12 cellular contexts compared by ENCODE assay signal in genomic region chr16:87060026-87060986, GRCh38.
DNase-seq lines count a peak whose midpoint lies in the region; ATAC-seq, FAIRE-seq and TF ChIP-seq lines count a peak whose summit lies in the region.
"Had no signal": no experiment of that assay in that cellular context is flagged by ENCODE, and none has a peak within 500 bp of the region (broad histone marks: within the 10 kb centered on the region; RNA-seq: fewer than 3 reads in every experiment).

No MANE protein-coding gene starts in this region.

- 54 to 56% methylated on average over 16 of the region's 16 CpGs for WGBS in GM23248 (ENCODE audit: low coverage in 1 of 2, low lambda C conversion rate in 2 of 2, missing lambda C conversion rate in 2 of 2), 2 experiments
- WGBS in small intestine, 3 donors: 44 to 49% (median 46%) methylated on average over 16 of the region's 16 CpGs
- no CpG with 5 or more reads among the region's 16 CpGs for WGBS in neuronal stem cell (ENCODE audit: extremely low coverage in 2 of 2, insufficient read length in 2 of 2, insufficient replicate concordance in 1 of 2), 2 donors

- H2AK5ac ChIP-seq in neuronal stem cell (ENCODE audit: low read depth, low read length): no peak overlapping the region

- FAIRE-seq in small intestine (lab: Jason Lieb, UNC): no peak
- FAIRE-seq: GM12891 had no signal

- no peak overlapping the region for H4K91ac ChIP-seq in neuronal stem cell (ENCODE audit: low read depth, low read length, poor library complexity)

- no peak overlapping the region for H2BK5ac ChIP-seq in neuronal stem cell (ENCODE audit: low read length)

- H2BK15ac ChIP-seq in neuronal stem cell (ENCODE audit: low read length): no peak overlapping the region

- H4K20me1 ChIP-seq in GM23248 (ENCODE audit: insufficient read depth) (no peaks in the 10 kb centered on the region), PC-3 (ENCODE audit: low read length) (no peaks in the 10 kb centered on the region)

- H3K4me3 ChIP-seq in GM23248 (no peak overlapping the region), PC-3 (ENCODE audit: low read length) (no peak overlapping the region), small intestine (ENCODE audit: low read depth in 1 of 2, low read length in 2 of 2) (no peak overlapping the region), neuronal stem cell (ENCODE audit: low read length in 2 of 2) (no peak overlapping the region)
- H3K4me3 ChIP-seq: uterus had no signal

- POLR2A ChIA-PET in PC-3 (lab: Charles Lee; ENCODE audit: unreplicated experiment): no interaction called here

- no peak overlapping the region for H3K4ac ChIP-seq in neuronal stem cell (ENCODE audit: low read length)

- no peaks in the 10 kb centered on the region for H3K79me1 ChIP-seq in neuronal stem cell (ENCODE audit: low read depth, low read length)

- H3K27ac ChIP-seq in GM23248 (no peak overlapping the region), PC-3 (ENCODE audit: low read length) (no peak overlapping the region), small intestine (ENCODE audit: low read depth in 1 of 2, low read length in 1 of 2) (no peak overlapping the region), neuronal stem cell (replicated peaks; ENCODE audit: low read length) (no peak overlapping the region)
- H3K27ac ChIP-seq: uterus had no signal

- H3K14ac ChIP-seq in neuronal stem cell (ENCODE audit: low read length): no peak overlapping the region

- H3K9me2 ChIP-seq in GM23248 (ENCODE audit: insufficient read depth) (no peaks in the 10 kb centered on the region), PC-3 (replicated peaks; ENCODE audit: low read length) (no peaks in the 10 kb centered on the region)

- H3K79me2 ChIP-seq in GM23248 (ENCODE audit: insufficient read depth): no peaks in the 10 kb centered on the region
- H3K79me2 ChIP-seq in PC-3 (ENCODE audit: low read length): no peaks in the 10 kb centered on the region

- in situ Hi-C loops in GM23248 (cut with MboI): loop anchor here (5.0 kb wide), 1 partner anchor 498 kb away; no protein-coding TSS in a partner anchor

- H2AFZ ChIP-seq in GM23248 (no peak overlapping the region), PC-3 (ENCODE audit: low read length) (no peak overlapping the region), neuronal stem cell (ENCODE audit: low read length) (no peak overlapping the region)

- H3K18ac ChIP-seq in neuronal stem cell (ENCODE audit: low read length): no peak overlapping the region

- CTCF ChIA-PET in PC-3 (lab: Charles Lee): interaction anchor here (0.7 kb wide), 1 partner anchor 537 kb away, joined by 3 read pairs; no protein-coding TSS in a partner anchor

- intact Hi-C loops in PC-3 (cut with micrococcal nuclease): loop anchor here (5.0 kb wide), 1 partner anchor 483 kb away; the partner anchor contains the start of gene FOXL1

- H3F3A ChIP-seq in GM23248 (ENCODE audit: insufficient read depth) (no peaks in the 10 kb centered on the region), PC-3 (ENCODE audit: low read length, unreplicated experiment) (no peaks in the 10 kb centered on the region)

- H3K4me1 ChIP-seq in GM23248 (ENCODE audit: insufficient read depth) (no peaks in the 10 kb centered on the region), PC-3 (ENCODE audit: insufficient read depth, low read length) (peaks cover 7% of the 10 kb centered on the region; the same call in 1 of the 2 replicates), small intestine (ENCODE audit: control insufficient read depth in 2 of 2, insufficient read depth in 1 of 2, low read depth in 1 of 2, low read length in 1 of 2) (no peaks in the 10 kb centered on the region), neuronal stem cell (ENCODE audit: control insufficient read depth in 2 of 2, insufficient read depth in 1 of 2, low read depth in 1 of 2, low read length in 2 of 2) (peaks cover 0 to 3% of the 10 kb centered on the region in 2 donors)
- H3K4me1 ChIP-seq: uterus had no signal

- H3K23ac ChIP-seq in neuronal stem cell (ENCODE audit: low read depth, low read length, poor library complexity): no peak overlapping the region

- TF ChIP-seq CTCF in PC-3 (conservative IDR thresholded peaks at IDR 0.05; ENCODE audit: low read depth, low read length): 0 out of 2 replicates have a peak, but pooled peaks have one; percentile 9

- no peak overlapping the region for H2BK120ac ChIP-seq in neuronal stem cell (ENCODE audit: low read depth, low read length)

- DNase-seq in GM23248 (peak; percentile 16), PC-3 (no peak), fibroblast of the conjunctiva (ENCODE audit: low read depth) (peak; percentile 39), pons (ENCODE audit: low spot score) (peak; percentile 10), DMS53 treated with DMSO at 0.1 percent for 48 hours (lab: John Stamatoyannopoulos, UW; ENCODE audit: unreplicated experiment) (no peak), small intestine (no peak), neuronal stem cell (ENCODE audit: low spot score) (no peak)
- DNase-seq: activated CD8-positive, alpha-beta memory T cell treated with anti-CD3 and anti-CD28 coated beads, Interleukin-2, amount 50 U/mL, for 4 hours; stimulated activated CD4-positive, alpha-beta T cell treated with anti-CD3 and anti-CD28 coated beads, Interleukin-4, amount 100 ng/mL, for 1 hour; uterus had no signal

- no peak overlapping the region for H3K4me2 ChIP-seq in GM23248 (ENCODE audit: unreplicated experiment)
- no peak overlapping the region for H3K4me2 ChIP-seq in PC-3 (ENCODE audit: low read length)
- H3K4me2 ChIP-seq in neuronal stem cell (ENCODE audit: insufficient read depth, low read length, poor library complexity, severe bottlenecking): no peak overlapping the region

- H3K9me3 ChIP-seq in GM23248 (ENCODE audit: low read depth): no peaks in the 10 kb centered on the region
- H3K9me3 ChIP-seq in PC-3 (ENCODE audit: low read length): no peaks in the 10 kb centered on the region
- no peaks in the 10 kb centered on the region for H3K9me3 ChIP-seq in small intestine (ENCODE audit: control insufficient read depth, low read depth)
- H3K9me3 ChIP-seq in neuronal stem cell (replicated peaks in 1 of 2; ENCODE audit: control insufficient read depth in 2 of 2, insufficient read depth in 1 of 2, low read depth in 1 of 2, low read length in 2 of 2): peaks cover 0 to 2% of the 10 kb centered on the region in 2 donors
- H3K9me3 ChIP-seq: uterus had no signal

- H4K8ac ChIP-seq in neuronal stem cell (ENCODE audit: low read depth, low read length): no peak overlapping the region

- no TSS peak for BruUV-seq in PC-3 (replicated peaks; lab: Mats Ljungman, UMichigan)

- no peak overlapping the region for H2BK12ac ChIP-seq in neuronal stem cell (ENCODE audit: low read length)

- ATAC-seq in PC-3 (no peak), GM19463 (IDR thresholded peaks at IDR 0.05; ENCODE audit: unreplicated experiment) (no peak)

- H3K27me3 ChIP-seq in GM23248 (replicated peaks; ENCODE audit: insufficient read depth) (peaks cover 22% of the 10 kb centered on the region), PC-3 (ENCODE audit: low read length) (no peaks in the 10 kb centered on the region), small intestine (ENCODE audit: control insufficient read depth in 2 of 2, insufficient read depth in 2 of 2, low read length in 2 of 2) (peaks cover 0 to 2% of the 10 kb centered on the region in 2 donors), neuronal stem cell (ENCODE audit: control insufficient read depth in 3 of 3, insufficient read depth in 3 of 3, low read depth in 1 of 3, low read length in 3 of 3) (peaks cover 0 to 40% (median 2%) of the 10 kb centered on the region in 3 experiments)

- no peak overlapping the region for H3K9ac ChIP-seq in GM23248
- H3K9ac ChIP-seq in PC-3 (ENCODE audit: low read length): no peak overlapping the region
- no peak overlapping the region for H3K9ac ChIP-seq in neuronal stem cell (ENCODE audit: low read depth, low read length, poor library complexity)

- no peaks in the 10 kb centered on the region for H3K36me3 ChIP-seq in GM23248 (ENCODE audit: low read depth)
- H3K36me3 ChIP-seq in PC-3 (ENCODE audit: low read depth, low read length): no peaks in the 10 kb centered on the region
- H3K36me3 ChIP-seq in small intestine (ENCODE audit: control insufficient read depth in 2 of 2, insufficient read depth in 2 of 2, low read length in 2 of 2): no peaks in the 10 kb centered on the region
- no peaks in the 10 kb centered on the region for H3K36me3 ChIP-seq in neuronal stem cell (replicated peaks in 1 of 2; ENCODE audit: control insufficient read depth in 2 of 2, insufficient read depth in 2 of 2, low read length in 2 of 2)
- H3K36me3 ChIP-seq: uterus had no signal

Comparison
In these comparisons a context has a peak if more than half of its experiments do, and no peak if none do; other contexts are left out.
1. DNase-seq: peak in GM23248 (single experiment), fibroblast of the conjunctiva (single experiment) and pons (single experiment); none in PC-3 (single experiment), DMS53 treated with DMSO at 0.1 percent for 48 hours (single experiment), small intestine (single experiment) and neuronal stem cell (single experiment).